9 cellular contexts compared by ENCODE assay signal in genomic region chr6:11231108-11231463, GRCh38. TPM values are rescaled to one million over a fixed set of nuclear protein-coding genes. Genes with fewer than 3 reads are reported as not detected.
DNase-seq lines count a peak whose midpoint lies in the region; ATAC-seq and TF ChIP-seq lines count a peak whose summit lies in the region.
"Had no signal": no experiment of that assay in that cellular context is flagged by ENCODE, and none has a peak within 500 bp of the region (broad histone marks: within the 10 kb centered on the region; RNA-seq: fewer than 3 reads in every experiment).

No MANE protein-coding gene starts in this region.

- H3K4me2 ChIP-seq in GM23338, result peak overlapping the region; percentile 74

- H3K36me3 ChIP-seq in GM23338 (ENCODE audit: insufficient read depth) (no peaks in the 10 kb centered on the region), BE2C (no peaks in the 10 kb centered on the region)

- H3K36me3 Mint-ChIP-seq in GM23338 (ENCODE audit: low read depth), result no peaks in the 10 kb centered on the region
- peaks cover 41% of the 10 kb centered on the region for H3K36me3 Mint-ChIP-seq in activated CD4-positive, alpha-beta memory T cell treated with anti-CD3 and anti-CD28 coated beads, Interleukin-2, amount 10 ng/mL, durations not matched to agents 7 days and 5 days (ENCODE audit: low read depth)

- H2AFZ ChIP-seq in GM23338, result no peak overlapping the region

- ATAC-seq in GM23338 (no peak), HG03469 (IDR thresholded peaks at IDR 0.05; ENCODE audit: unreplicated experiment) (no peak)

- H3K4me1 ChIP-seq in GM23338 (ENCODE audit: insufficient read depth) (peaks cover 52% of the 10 kb centered on the region), BE2C (no peaks in the 10 kb centered on the region)

- H4K20me1 ChIP-seq in GM23338 (replicated peaks; ENCODE audit: insufficient read depth), result no peaks in the 10 kb centered on the region

- H3K27me3 Mint-ChIP-seq in GM23338 (ENCODE audit: insufficient read depth, low read depth, poor library complexity), result peaks cover 8% of the 10 kb centered on the region
- H3K27me3 Mint-ChIP-seq in activated CD4-positive, alpha-beta memory T cell treated with anti-CD3 and anti-CD28 coated beads, Interleukin-2, amount 10 ng/mL, durations not matched to agents 7 days and 5 days, result no peaks in the 10 kb centered on the region

- no peak for DNase-seq in GM23338 (ENCODE audit: low spot score)
- no peak for DNase-seq in activated CD4-positive, alpha-beta memory T cell treated with anti-CD3 and anti-CD28 coated beads, Interleukin-2, amount 10 ng/mL, durations not matched to agents 7 days and 5 days
- DNase-seq in fibroblast of villous mesenchyme (ENCODE audit: low read depth), result no peak
- no peak for DNase-seq in skeletal muscle cell (ENCODE audit: low read depth)
- DNase-seq in BE2C, result no peak
- DNase-seq in UCSD-AML1 (lab: John Stamatoyannopoulos, UW; ENCODE audit: unreplicated experiment), result no peak
- no peak for DNase-seq in Kasumi-1 (lab: John Stamatoyannopoulos, UW)
- DNase-seq: NCI-H446 treated with DMSO at 0.1 percent for 48 hours had no signal

- H3K9me2 ChIP-seq in GM23338 (ENCODE audit: insufficient read depth), result no peaks in the 10 kb centered on the region

- no peaks in the 10 kb centered on the region for H3K9me3 Mint-ChIP-seq in GM23338
- H3K9me3 Mint-ChIP-seq in activated CD4-positive, alpha-beta memory T cell treated with anti-CD3 and anti-CD28 coated beads, Interleukin-2, amount 10 ng/mL, durations not matched to agents 7 days and 5 days, result no peaks in the 10 kb centered on the region

- H3K4me3 ChIP-seq in GM23338 (peak overlapping the region; percentile 57), fibroblast of villous mesenchyme (ENCODE audit: low read depth, low read length) (peak overlapping the region; percentile 79), skeletal muscle cell (ENCODE audit: low read depth, low read length) (peak overlapping the region; percentile 82), BE2C (ENCODE audit: low read depth, low read length) (no peak overlapping the region)

- no peaks in the 10 kb centered on the region for H3K9me3 ChIP-seq in BE2C

- peaks cover 48% of the 10 kb centered on the region for H3K4me1 Mint-ChIP-seq in GM23338
- H3K4me1 Mint-ChIP-seq in activated CD4-positive, alpha-beta memory T cell treated with anti-CD3 and anti-CD28 coated beads, Interleukin-2, amount 10 ng/mL, durations not matched to agents 7 days and 5 days, result peaks cover 67% of the 10 kb centered on the region

- TF ChIP-seq CTCF in GM23338 (conservative IDR thresholded peaks at IDR 0.05; ENCODE audit: low read depth in 2 of 2) (no peak), fibroblast of villous mesenchyme (IDR thresholded peaks at IDR 0.05; ENCODE audit: insufficient read depth, low read depth, low read length) (no peak), BE2C (IDR thresholded peaks at IDR 0.05; ENCODE audit: low read depth, low read length) (no peak)

- peak overlapping the region; percentile 88 for H3K4me3 Mint-ChIP-seq in GM23338
- peak overlapping the region; percentile 86 for H3K4me3 Mint-ChIP-seq in activated CD4-positive, alpha-beta memory T cell treated with anti-CD3 and anti-CD28 coated beads, Interleukin-2, amount 10 ng/mL, durations not matched to agents 7 days and 5 days

- H3K27me3 ChIP-seq in GM23338 (ENCODE audit: insufficient read depth) (no peaks in the 10 kb centered on the region), BE2C (no peaks in the 10 kb centered on the region)

- H3F3A ChIP-seq in GM23338 (replicated peaks; ENCODE audit: low read depth), result no peaks in the 10 kb centered on the region

- no peak overlapping the region for H3K27ac Mint-ChIP-seq in GM23338
- peak overlapping the region; percentile 99 for H3K27ac Mint-ChIP-seq in activated CD4-positive, alpha-beta memory T cell treated with anti-CD3 and anti-CD28 coated beads, Interleukin-2, amount 10 ng/mL, durations not matched to agents 7 days and 5 days

- no peak overlapping the region for H3K27ac ChIP-seq in GM23338 (ENCODE audit: low read depth)

- CTCF ChIA-PET in activated CD4-positive, alpha-beta memory T cell treated with anti-CD3 and anti-CD28 coated beads, Interleukin-2, amount 10 ng/mL, durations not matched to agents 7 days and 5 days (lab: Charles Lee), result interaction anchor here (0.7 to 2.9 kb wide), 8 partner anchors 9 to 265 kb away, joined by 3 to 14 read pairs (median 4); partner anchors contain the start of gene SMIM13

- H3K79me2 ChIP-seq in GM23338 (replicated peaks; ENCODE audit: insufficient read depth), result peaks cover 39% of the 10 kb centered on the region

- POLR2A ChIA-PET in activated CD4-positive, alpha-beta memory T cell treated with anti-CD3 and anti-CD28 coated beads, Interleukin-2, amount 10 ng/mL, durations not matched to agents 7 days and 5 days (lab: Charles Lee), result interaction anchor here (0.7 to 7.8 kb wide), 22 partner anchors 9 to 264 kb away, joined by 3 to 138 read pairs (median 6); no protein-coding TSS in a partner anchor

TF ChIP-seq in GM23338, 12 proteins besides CTCF, POLR2A, EP300 and RAD21 (continues in another document):
- no peak for TF ChIP-seq ETS1 (IDR thresholded peaks at IDR 0.05)
- no peak for TF ChIP-seq ZNF114 (CRISPR knock-in tag; IDR thresholded peaks at IDR 0.05)
- TF ChIP-seq, protein P1, sequence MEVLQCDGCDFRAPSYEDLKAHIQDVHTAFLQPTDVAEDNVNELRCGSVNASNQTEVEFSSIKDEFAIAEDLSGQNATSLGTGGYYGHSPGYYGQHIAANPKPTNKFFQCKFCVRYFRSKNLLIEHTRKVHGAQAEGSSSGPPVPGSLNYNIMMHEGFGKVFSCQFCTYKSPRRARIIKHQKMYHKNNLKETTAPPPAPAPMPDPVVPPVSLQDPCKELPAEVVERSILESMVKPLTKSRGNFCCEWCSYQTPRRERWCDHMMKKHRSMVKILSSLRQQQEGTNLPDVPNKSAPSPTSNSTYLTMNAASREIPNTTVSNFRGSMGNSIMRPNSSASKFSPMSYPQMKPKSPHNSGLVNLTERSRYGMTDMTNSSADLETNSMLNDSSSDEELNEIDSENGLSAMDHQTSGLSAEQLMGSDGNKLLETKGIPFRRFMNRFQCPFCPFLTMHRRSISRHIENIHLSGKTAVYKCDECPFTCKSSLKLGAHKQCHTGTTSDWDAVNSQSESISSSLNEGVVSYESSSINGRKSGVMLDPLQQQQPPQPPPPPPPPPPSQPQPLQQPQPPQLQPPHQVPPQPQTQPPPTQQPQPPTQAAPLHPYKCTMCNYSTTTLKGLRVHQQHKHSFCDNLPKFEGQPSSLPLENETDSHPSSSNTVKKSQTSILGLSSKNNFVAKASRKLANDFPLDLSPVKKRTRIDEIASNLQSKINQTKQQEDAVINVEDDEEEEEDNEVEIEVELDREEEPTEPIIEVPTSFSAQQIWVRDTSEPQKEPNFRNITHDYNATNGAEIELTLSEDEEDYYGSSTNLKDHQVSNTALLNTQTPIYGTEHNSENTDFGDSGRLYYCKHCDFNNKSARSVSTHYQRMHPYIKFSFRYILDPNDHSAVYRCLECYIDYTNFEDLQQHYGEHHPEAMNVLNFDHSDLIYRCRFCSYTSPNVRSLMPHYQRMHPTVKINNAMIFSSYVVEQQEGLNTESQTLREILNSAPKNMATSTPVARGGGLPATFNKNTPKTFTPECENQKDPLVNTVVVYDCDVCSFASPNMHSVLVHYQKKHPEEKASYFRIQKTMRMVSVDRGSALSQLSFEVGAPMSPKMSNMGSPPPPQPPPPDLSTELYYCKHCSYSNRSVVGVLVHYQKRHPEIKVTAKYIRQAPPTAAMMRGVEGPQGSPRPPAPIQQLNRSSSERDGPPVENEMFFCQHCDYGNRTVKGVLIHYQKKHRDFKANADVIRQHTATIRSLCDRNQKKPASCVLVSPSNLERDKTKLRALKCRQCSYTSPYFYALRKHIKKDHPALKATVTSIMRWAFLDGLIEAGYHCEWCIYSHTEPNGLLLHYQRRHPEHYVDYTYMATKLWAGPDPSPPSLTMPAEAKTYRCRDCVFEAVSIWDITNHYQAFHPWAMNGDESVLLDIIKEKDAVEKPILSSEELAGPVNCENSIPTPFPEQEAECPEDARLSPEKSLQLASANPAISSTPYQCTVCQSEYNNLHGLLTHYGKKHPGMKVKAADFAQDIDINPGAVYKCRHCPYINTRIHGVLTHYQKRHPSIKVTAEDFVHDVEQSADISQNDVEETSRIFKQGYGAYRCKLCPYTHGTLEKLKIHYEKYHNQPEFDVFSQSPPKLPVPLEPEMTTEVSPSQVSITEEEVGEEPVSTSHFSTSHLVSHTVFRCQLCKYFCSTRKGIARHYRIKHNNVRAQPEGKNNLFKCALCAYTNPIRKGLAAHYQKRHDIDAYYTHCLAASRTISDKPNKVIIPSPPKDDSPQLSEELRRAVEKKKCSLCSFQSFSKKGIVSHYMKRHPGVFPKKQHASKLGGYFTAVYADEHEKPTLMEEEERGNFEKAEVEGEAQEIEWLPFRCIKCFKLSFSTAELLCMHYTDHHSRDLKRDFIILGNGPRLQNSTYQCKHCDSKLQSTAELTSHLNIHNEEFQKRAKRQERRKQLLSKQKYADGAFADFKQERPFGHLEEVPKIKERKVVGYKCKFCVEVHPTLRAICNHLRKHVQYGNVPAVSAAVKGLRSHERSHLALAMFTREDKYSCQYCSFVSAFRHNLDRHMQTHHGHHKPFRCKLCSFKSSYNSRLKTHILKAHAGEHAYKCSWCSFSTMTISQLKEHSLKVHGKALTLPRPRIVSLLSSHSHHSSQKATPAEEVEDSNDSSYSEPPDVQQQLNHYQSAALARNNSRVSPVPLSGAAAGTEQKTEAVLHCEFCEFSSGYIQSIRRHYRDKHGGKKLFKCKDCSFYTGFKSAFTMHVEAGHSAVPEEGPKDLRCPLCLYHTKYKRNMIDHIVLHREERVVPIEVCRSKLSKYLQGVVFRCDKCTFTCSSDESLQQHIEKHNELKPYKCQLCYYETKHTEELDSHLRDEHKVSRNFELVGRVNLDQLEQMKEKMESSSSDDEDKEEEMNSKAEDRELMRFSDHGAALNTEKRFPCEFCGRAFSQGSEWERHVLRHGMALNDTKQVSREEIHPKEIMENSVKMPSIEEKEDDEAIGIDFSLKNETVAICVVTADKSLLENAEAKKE (CRISPR knock-in tag; IDR thresholded peaks at IDR 0.05), result no peak

RNA-seq across cellular contexts. Expression of gene NEDD9, which starts 1.4 kb away (rescaled TPM):
- total RNA-seq in GM23338 (2014; rRNA removed; shearing (Covaris generic)), result 13.0 and 17.4 TPM in 2 replicates
- 4.4 and 5.6 TPM in 2 replicates for polyA plus RNA-seq in GM23338 (2016; fragmentation: Nextera tagmentation; extraction: Ambion mirVana)
- 10 to 100 TPM; 60.1 to 64.8 TPM for total RNA-seq in activated CD4-positive, alpha-beta memory T cell treated with anti-CD3 and anti-CD28 coated beads, Interleukin-2, amount 10 ng/mL, durations not matched to agents 7 days and 5 days
- total RNA-seq in fibroblast of villous mesenchyme, result 27.1 and 29.8 TPM in 2 replicates
- 0.17 TPM for polyA plus RNA-seq in BE2C (2012; ENCODE audit: insufficient read depth, insufficient read length, low read depth)
